Comparison of ENCODE assay signal across 10 cellular contexts in genomic region chr6:4774715-4775590, GRCh38. TPM values are rescaled to one million over a fixed set of nuclear protein-coding genes. Genes with fewer than 3 reads are reported as not detected.
DNase-seq lines count a peak whose midpoint lies in the region; FAIRE-seq and TF ChIP-seq lines count a peak whose summit lies in the region.
"Had no signal": no experiment of that assay in that cellular context is flagged by ENCODE, and none has a peak within 500 bp of the region (broad histone marks: within the 10 kb centered on the region; RNA-seq: fewer than 3 reads in every experiment).

No MANE protein-coding gene starts in this region.

- no peak for FAIRE-seq in frontal cortex (lab: Jason Lieb, UNC)

- intact Hi-C loops in breast epithelium (cut with DNase I; ENCODE audit: low total_unique reads) = no loop called here

- H3K27me3 ChIP-seq in breast epithelium = no peaks in the 10 kb centered on the region
- H3K27me3 ChIP-seq: adrenal gland had no signal

- peaks cover 0 to 8% of the 10 kb centered on the region in 2 donors for H3K9me3 ChIP-seq in breast epithelium
- H3K9me3 ChIP-seq: adrenal gland had no signal

- H3K4me1 ChIP-seq in breast epithelium = no peaks in the 10 kb centered on the region

- H3K4me3 ChIP-seq in breast epithelium = peak overlapping the region; percentile 34 to 87 (median 80)

- no peaks in the 10 kb centered on the region for H3K36me3 ChIP-seq in breast epithelium
- H3K36me3 ChIP-seq: adrenal gland had no signal

- no peak for TF ChIP-seq CTCF in breast epithelium (IDR thresholded peaks at IDR 0.05)

- DNase-seq in NCI-H82 (lab: John Stamatoyannopoulos, UW) = peak; percentile 48
- DNase-seq in NCI-H82 treated with DMSO at 0.1 percent for 48 hours (lab: John Stamatoyannopoulos, UW; ENCODE audit: unreplicated experiment) = no peak
- DNase-seq in SK-N-DZ (ENCODE audit: low spot score) = peak; percentile 14
- DNase-seq in breast epithelium (ENCODE audit: low spot score in 2 of 2) = peak in 1 of 2 donors; percentile 31
- peak; percentile 17 for DNase-seq in iris pigment epithelial cell (ENCODE audit: low read depth)
- DNase-seq in stimulated activated CD4-positive, alpha-beta T cell treated with anti-CD3 and anti-CD28 coated beads, Interleukin-4, amount 100 ng/mL, for 1 hour = peak; percentile 19
- no peak for DNase-seq in cortex of kidney (lab: John Stamatoyannopoulos, UW)
- no peak for DNase-seq in frontal cortex (ENCODE audit: low spot score in 2 of 2)
- DNase-seq: DND-41 had no signal

- no peak for TF ChIP-seq POLR2A in breast epithelium (IDR thresholded peaks at IDR 0.05)

- peak overlapping the region; percentile 87 to 94 for H3K27ac ChIP-seq in breast epithelium

RNA-seq across cellular contexts. Expression of gene CDYL, which starts 1.3 kb away (rescaled TPM):
- 12.8 and 18.9 TPM in 2 replicates for polyA plus RNA-seq in SK-N-DZ (2014; cell fraction: cytosol; rRNA removed)
- 17.0 and 19.4 TPM in 2 replicates for polyA plus RNA-seq in SK-N-DZ (2014; cell fraction: nucleus; rRNA removed)
- total RNA-seq in breast epithelium = 10 to 100 TPM; 32.9 to 58.0 (median 40.0) TPM
- 24.1 TPM for total RNA-seq in frontal cortex

Comparison
In these comparisons a context has a peak if more than half of its experiments do, and no peak if none do; other contexts are left out.
1. DNase-seq: peak in NCI-H82 (single experiment), SK-N-DZ (single experiment), iris pigment epithelial cell (single experiment) and stimulated activated CD4-positive, alpha-beta T cell treated with anti-CD3 and anti-CD28 coated beads, Interleukin-4, amount 100 ng/mL, for 1 hour (single experiment); none in NCI-H82 treated with DMSO at 0.1 percent for 48 hours (single experiment), cortex of kidney (single experiment) and frontal cortex (0 of 2).